29 cellular contexts compared by ENCODE assay signal in the genomic region with DNA sequence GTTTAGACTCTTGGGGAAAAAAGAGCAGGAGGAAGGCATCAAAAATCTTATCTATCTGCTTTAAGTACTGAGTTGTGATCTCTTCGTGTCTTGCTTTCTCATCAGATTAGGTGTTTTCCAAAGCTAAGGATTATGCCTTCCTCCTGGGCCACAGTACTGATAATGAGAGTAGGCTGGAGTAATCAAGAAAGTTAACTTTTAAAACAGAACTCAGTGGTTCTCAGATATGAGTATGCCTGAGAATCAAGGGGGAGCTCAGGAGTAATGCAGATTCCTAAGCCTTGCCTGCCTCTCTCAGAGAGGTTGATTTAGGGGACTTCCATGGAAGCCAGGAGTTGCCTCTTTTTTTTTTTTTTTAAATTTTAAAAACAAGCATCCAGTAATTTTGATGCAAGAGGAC. TPM values are rescaled to one million over a fixed set of nuclear protein-coding genes. Genes with fewer than 3 reads are reported as not detected.
DNase-seq lines count a peak whose midpoint lies in the region; ATAC-seq, FAIRE-seq and TF ChIP-seq lines count a peak whose summit lies in the region.
"Had no signal": no experiment of that assay in that cellular context is flagged by ENCODE, and none has a peak within 500 bp of the region (broad histone marks: within the 10 kb centered on the region; RNA-seq: fewer than 3 reads in every experiment).

No MANE protein-coding gene starts in this region.

- no peaks in the 10 kb centered on the region for H3K4me1 Mint-ChIP-seq in activated T-cell treated with anti-CD3 and anti-CD28 coated beads, Interleukin-2, amount 50 U/mL, for 4 hours (ENCODE audit: low read depth)
- no peaks in the 10 kb centered on the region for H3K4me1 Mint-ChIP-seq in stimulated activated naive CD8-positive, alpha-beta T cell treated with anti-CD3 and anti-CD28 coated beads, Interleukin-15, amount 100 ng/mL, for 72 hours

- no peak for TF ChIP-seq EP300 in H1 (IDR thresholded peaks at IDR 0.05; ENCODE audit: borderline replicate concordance in 1 of 2, low read depth in 2 of 2, low read length in 2 of 2)

- H3K9me3 ChIP-seq in H1 (ENCODE audit: insufficient read depth in 2 of 2, low read depth in 1 of 2, low read length in 1 of 2) (no peaks in the 10 kb centered on the region), GM23248 (ENCODE audit: low read depth) (no peaks in the 10 kb centered on the region)
- H3K9me3 ChIP-seq: MG63, SJSA1 had no signal

- H3K4me3 Mint-ChIP-seq in activated T-cell treated with anti-CD3 and anti-CD28 coated beads, Interleukin-2, amount 50 U/mL, for 4 hours, result no peak overlapping the region
- H3K4me3 Mint-ChIP-seq in stimulated activated naive CD8-positive, alpha-beta T cell treated with anti-CD3 and anti-CD28 coated beads, Interleukin-15, amount 100 ng/mL, for 72 hours, result no peak overlapping the region
- H3K4me3 Mint-ChIP-seq: CD8-positive, alpha-beta T cell had no signal

- H3K27me3 ChIP-seq in H1 (replicated peaks in 1 of 4; ENCODE audit: control insufficient read depth in 3 of 4, extremely low read depth in 1 of 4, insufficient read depth in 3 of 4, low read length in 3 of 4) (no peaks in the 10 kb centered on the region), GM23248 (replicated peaks; ENCODE audit: insufficient read depth) (no peaks in the 10 kb centered on the region)
- H3K27me3 ChIP-seq: MG63, SJSA1 had no signal

- no peak overlapping the region for H4K8ac ChIP-seq in H1 (ENCODE audit: extremely low read depth, insufficient read depth, low read length)

- no peaks in the 10 kb centered on the region; the same call in 1 of the 2 replicates for H3K23me2 ChIP-seq in H1 (ENCODE audit: low read depth, low read length)

- H2BK5ac ChIP-seq in H1 (ENCODE audit: low read depth, low read length), result no peak overlapping the region

- no peaks in the 10 kb centered on the region for H3K4me1 ChIP-seq in H1 (replicated peaks in 1 of 4; ENCODE audit: control insufficient read depth in 3 of 4, insufficient read depth in 4 of 4, low read length in 3 of 4)
- H3K4me1 ChIP-seq in GM23248 (ENCODE audit: insufficient read depth), result no peaks in the 10 kb centered on the region
- H3K4me1 ChIP-seq: SJSA1 had no signal

- H4K5ac ChIP-seq in H1 (ENCODE audit: insufficient read length, low read depth, low read length), result no peak overlapping the region

- 50% methylated on average over 1 of the region's 1 CpG; no CpG with 5 or more reads in 1 of the 2 experiments for WGBS in H1 (ENCODE audit: extremely low coverage in 1 of 2, insufficient coverage in 1 of 2, insufficient read length in 1 of 2, insufficient replicate concordance in 2 of 2, low coverage in 1 of 2, low lambda C conversion rate in 2 of 2, missing lambda C conversion rate in 1 of 2), 2 experiments
- 53 to 55% methylated on average over 1 of the region's 1 CpG for WGBS in GM23248 (ENCODE audit: low coverage in 1 of 2, low lambda C conversion rate in 2 of 2, missing lambda C conversion rate in 2 of 2), 2 experiments

- POLR2A ChIA-PET in H1 (lab: Charles Lee; ENCODE audit: partially characterized antibody), result interaction anchor here (1.0 kb wide), 1 partner anchor 10 kb away, joined by 3 read pairs; no protein-coding TSS in a partner anchor

- H2BK15ac ChIP-seq in H1 (ENCODE audit: low read length), result no peak overlapping the region

- H3K23ac ChIP-seq in H1 (ENCODE audit: insufficient read length), result no peak overlapping the region

- H3K36me3 ChIP-seq in H1 (ENCODE audit: control insufficient read depth in 2 of 4, insufficient read depth in 4 of 4, low read length in 3 of 4) (no peaks in the 10 kb centered on the region), GM23248 (ENCODE audit: low read depth) (peaks cover 10% of the 10 kb centered on the region; the same call in 1 of the 2 replicates)

- no peaks in the 10 kb centered on the region for H4K20me1 ChIP-seq in H1 (replicated peaks in 1 of 2; ENCODE audit: control insufficient read depth in 1 of 2, insufficient read depth in 2 of 2, low read length in 2 of 2)
- H4K20me1 ChIP-seq in GM23248 (ENCODE audit: insufficient read depth), result no peaks in the 10 kb centered on the region

- no peaks in the 10 kb centered on the region for H3K27me3 Mint-ChIP-seq in activated T-cell treated with anti-CD3 and anti-CD28 coated beads, Interleukin-2, amount 50 U/mL, for 4 hours (ENCODE audit: low read depth)
- no peaks in the 10 kb centered on the region for H3K27me3 Mint-ChIP-seq in stimulated activated naive CD8-positive, alpha-beta T cell treated with anti-CD3 and anti-CD28 coated beads, Interleukin-15, amount 100 ng/mL, for 72 hours

- no peak overlapping the region for H3K56ac ChIP-seq in H1 (replicated peaks; ENCODE audit: insufficient read length, low read depth, low read length)

- ATAC-seq in activated T-cell treated with anti-CD3 and anti-CD28 coated beads, Interleukin-2, amount 50 U/mL, for 4 hours, result peak; percentile 58 to 62
- peak; percentile 88 for ATAC-seq in stimulated activated naive CD8-positive, alpha-beta T cell treated with anti-CD3 and anti-CD28 coated beads, Interleukin-15, amount 100 ng/mL, for 72 hours
- ATAC-seq: CD8-positive, alpha-beta T cell; HepG2; K562; Right ventricle myocardium inferior had no signal

- H3K36me3 Mint-ChIP-seq in activated T-cell treated with anti-CD3 and anti-CD28 coated beads, Interleukin-2, amount 50 U/mL, for 4 hours (ENCODE audit: insufficient read depth), result peaks cover 11% of the 10 kb centered on the region

- H3K9me2 ChIP-seq in GM23248 (ENCODE audit: insufficient read depth), result no peaks in the 10 kb centered on the region

- H3K14ac ChIP-seq in H1 (ENCODE audit: insufficient read length), result no peak overlapping the region

- H2AFZ ChIP-seq in H1 (ENCODE audit: low read length) (0 out of 2 replicates have a peak overlapping the region, but pooled peaks have one; percentile 34), GM23248 (no peak overlapping the region)

- H2BK20ac ChIP-seq in H1 (ENCODE audit: low read length), result no peak overlapping the region

- no peak overlapping the region for H3K27ac Mint-ChIP-seq in stimulated activated naive CD8-positive, alpha-beta T cell treated with anti-CD3 and anti-CD28 coated beads, Interleukin-15, amount 100 ng/mL, for 72 hours
- H3K27ac Mint-ChIP-seq: CD8-positive, alpha-beta T cell had no signal

- no peak overlapping the region for H3K4me3 ChIP-seq in H1 (ENCODE audit: extremely low read depth in 1 of 4, insufficient read depth in 2 of 4, low read depth in 3 of 4, low read length in 4 of 4)
- H3K4me3 ChIP-seq in GM23248, result no peak overlapping the region
- H3K4me3 ChIP-seq: K562, MG63, SJSA1 had no signal

- H3K18ac ChIP-seq in H1 (ENCODE audit: extremely low read depth, low read length), result no peak overlapping the region

- TF ChIP-seq RAD21 in H1 (IDR thresholded peaks at IDR 0.05 in 1 of 2, conservative IDR thresholded peaks at IDR 0.05 in 1 of 2; ENCODE audit: low read depth in 2 of 2, low read length in 2 of 2), result no peak

- no peaks in the 10 kb centered on the region for H3K9me3 Mint-ChIP-seq in activated T-cell treated with anti-CD3 and anti-CD28 coated beads, Interleukin-2, amount 50 U/mL, for 4 hours
- H3K9me3 Mint-ChIP-seq in stimulated activated naive CD8-positive, alpha-beta T cell treated with anti-CD3 and anti-CD28 coated beads, Interleukin-15, amount 100 ng/mL, for 72 hours, result no peaks in the 10 kb centered on the region
- H3K9me3 Mint-ChIP-seq: CD8-positive, alpha-beta T cell had no signal

- CTCF ChIA-PET in H1 (lab: Charles Lee; ENCODE audit: partially characterized antibody), result interaction anchor here (8.8 kb wide), 1 partner anchor 10 kb away, joined by 47 read pairs; no protein-coding TSS in a partner anchor

- H3F3A ChIP-seq in GM23248 (ENCODE audit: insufficient read depth), result no peaks in the 10 kb centered on the region; the same call in 1 of the 2 replicates

- no peak overlapping the region for H2BK12ac ChIP-seq in H1 (ENCODE audit: low read depth, low read length)

- H3K9ac ChIP-seq in H1 (replicated peaks in 1 of 4; ENCODE audit: extremely low read depth in 1 of 4, low read depth in 3 of 4, low read length in 3 of 4) (no peak overlapping the region), GM23248 (no peak overlapping the region)

- no peak for TF ChIP-seq CTCF in GM20000 (IDR thresholded peaks at IDR 0.05; ENCODE audit: extremely low read depth, missing control alignments)
- TF ChIP-seq CTCF in H1 (IDR thresholded peaks at IDR 0.05; ENCODE audit: control extremely low read depth in 1 of 3, insufficient read depth in 1 of 3, low read depth in 1 of 3, low read length in 3 of 3), result no peak

- H4K91ac ChIP-seq in H1 (replicated peaks; ENCODE audit: insufficient read length, low read length), result no peak overlapping the region

- H2BK120ac ChIP-seq in H1 (replicated peaks; ENCODE audit: low read depth, low read length), result no peak overlapping the region

- no peak overlapping the region for H2AK5ac ChIP-seq in H1 (ENCODE audit: low read depth, low read length)

- no peaks in the 10 kb centered on the region for H3K79me1 ChIP-seq in H1 (ENCODE audit: low read depth, low read length)

- in situ Hi-C loops in GM23248 (cut with MboI), result no loop called here

- no peak for FAIRE-seq in H1 (lab: Jason Lieb, UNC)
- FAIRE-seq: HepG2, K562 had no signal

- no peak for DNase-seq in activated T-cell treated with anti-CD3 and anti-CD28 coated beads, Interleukin-2, amount 50 U/mL, for 4 hours
- no peak for DNase-seq in activated T-cell treated with anti-CD3 and anti-CD28 coated beads for 4 hours
- peak; percentile 5 for DNase-seq in GM20000 (ENCODE audit: low spot score)
- DNase-seq in H1 (ENCODE audit: low read depth in 1 of 2, low spot score in 2 of 2), result no peak
- no peak for DNase-seq in stimulated activated naive CD8-positive, alpha-beta T cell treated with anti-CD3 and anti-CD28 coated beads, Interleukin-15, amount 100 ng/mL, for 72 hours
- no peak for DNase-seq in cerebellar nuclear complex (lab: John Stamatoyannopoulos, UW)
- no peak for DNase-seq in GM23248
- DNase-seq in NCI-H1694 (lab: John Stamatoyannopoulos, UW), result no peak
- DNase-seq: AML-193; C1 segment of cervical spinal cord; Calu3; CD8-positive, alpha-beta T cell; DMS153; MG63; NCI-H1048; NCI-H1417 treated with DMSO at 0.1 percent for 48 hours; NCI-H187 treated with DMSO at 0.1 percent for 48 hours; NCI-H2107; NCI-H446 treated with DMSO at 0.1 percent for 48 hours; NCI-H526 treated with DMSO at 0.1 percent for 48 hours had no signal

- H3K4me2 ChIP-seq in H1 (ENCODE audit: insufficient read depth in 1 of 2, low read depth in 2 of 2, low read length in 2 of 2), result no peak overlapping the region
- H3K4me2 ChIP-seq in GM23248 (ENCODE audit: unreplicated experiment), result no peak overlapping the region

- H3K27ac ChIP-seq in H1 (ENCODE audit: low read depth, low read length) (no peak overlapping the region), GM23248 (no peak overlapping the region)
- H3K27ac ChIP-seq: SJSA1 had no signal

- no peak for TF ChIP-seq POLR2A in H1 (IDR thresholded peaks at IDR 0.05; ENCODE audit: control extremely low read depth in 1 of 2, low read depth in 2 of 2, low read length in 2 of 2)

- no peaks in the 10 kb centered on the region for H3K79me2 ChIP-seq in H1 (ENCODE audit: control insufficient read depth in 1 of 2, insufficient read depth in 2 of 2, low read length in 2 of 2)
- no peaks in the 10 kb centered on the region for H3K79me2 ChIP-seq in GM23248 (ENCODE audit: insufficient read depth)

- no peak overlapping the region for H3K4ac ChIP-seq in H1 (replicated peaks; ENCODE audit: insufficient read length, low read depth, low read length)

RNA-seq across cellular contexts. Expression of gene CDADC1, which starts 23.5 kb away (rescaled TPM):
- 10 to 100 TPM in 1 of 3 donors, 1 to 10 TPM in 2; 7.0 to 10.7 (median 7.9) TPM for total RNA-seq in activated T-cell treated with anti-CD3 and anti-CD28 coated beads, Interleukin-2, amount 50 U/mL, for 4 hours
- 2.7 and 6.5 TPM in 2 replicates for total RNA-seq in H1 (2021; fragmentation: NEBNext Ultra II Directional; extraction: Animal tissue kit (Norgen Biotek cat#: 25700))
- 0.98 and 1.3 TPM in 2 replicates for polyA plus RNA-seq in H1 (2011; rRNA removed)
- polyA plus RNA-seq in H1 (2011; cell fraction: cytosol; rRNA removed), result 2.1 TPM
- polyA plus RNA-seq in H1 (2011; cell fraction: nucleus; rRNA removed), result 2.2 TPM
- 2.8 to 6.3 TPM (median 3.3 TPM) in 4 replicates for polyA plus RNA-seq in H1 (2012, experiment 1 of 2)
- 7.4 TPM for polyA plus RNA-seq in H1 (2012, experiment 2 of 2)
- polyA plus RNA-seq in H1 (2013, experiment 1 of 2), result 4.0 TPM
- 3.5 TPM for polyA plus RNA-seq in H1 (2013, experiment 2 of 2)
- polyA minus RNA-seq in H1 (2011; rRNA and poly(A)+ RNA removed), result 0.93 and 1.7 TPM in 2 replicates
- 1.8 TPM for polyA minus RNA-seq in H1 (2011; cell fraction: cytosol; rRNA and poly(A)+ RNA removed)
- polyA minus RNA-seq in H1 (2011; cell fraction: nucleus; rRNA and poly(A)+ RNA removed), result 3.1 TPM
- total RNA-seq in GM23248 (2014; rRNA removed; shearing (Covaris generic)), result 1.8 and 8.7 TPM in 2 replicates
- polyA plus RNA-seq in GM23248 (2016; fragmentation: Nextera tagmentation; extraction: Ambion mirVana), result 12.6 and 13.7 TPM in 2 replicates

RNA-seq across cellular contexts. Expression of gene MLNR, which starts 51.1 kb away (rescaled TPM):
- total RNA-seq in activated T-cell treated with anti-CD3 and anti-CD28 coated beads, Interleukin-2, amount 50 U/mL, for 4 hours, result not detected
- total RNA-seq in H1 (2021; fragmentation: NEBNext Ultra II Directional; extraction: Animal tissue kit (Norgen Biotek cat#: 25700)), result 0.24 TPM in 1 of 2 replicates, not detected in the other
- polyA plus RNA-seq in H1 (2011; rRNA removed), result 0.29 and 0.69 TPM in 2 replicates
- polyA plus RNA-seq in H1 (2011; cell fraction: cytosol; rRNA removed), result 0.16 TPM
- 0.30 TPM for polyA plus RNA-seq in H1 (2011; cell fraction: nucleus; rRNA removed)
- polyA plus RNA-seq in H1 (2012, experiment 1 of 2), result 0.13 to 0.24 TPM in 2 of 4 replicates, not detected in the others
- polyA plus RNA-seq in H1 (2012, experiment 2 of 2), result not detected
- polyA plus RNA-seq in H1 (2013, experiment 1 of 2), result 0.26 TPM
- 0.20 TPM for polyA plus RNA-seq in H1 (2013, experiment 2 of 2)
- polyA minus RNA-seq in H1 (2011; rRNA and poly(A)+ RNA removed), result 0.16 and 0.20 TPM in 2 replicates
- polyA minus RNA-seq in H1 (2011; cell fraction: cytosol; rRNA and poly(A)+ RNA removed), result not detected
- 1.2 TPM for polyA minus RNA-seq in H1 (2011; cell fraction: nucleus; rRNA and poly(A)+ RNA removed)
- not detected in 2 replicates for total RNA-seq in GM23248 (2014; rRNA removed; shearing (Covaris generic))
- not detected in 2 replicates for polyA plus RNA-seq in GM23248 (2016; fragmentation: Nextera tagmentation; extraction: Ambion mirVana)
- total RNA-seq: A172; CD8-positive, alpha-beta T cell; G401; H4; K562; LHCN-M2; Right ventricle myocardium inferior; SJSA1 had no signal
- polyA plus RNA-seq: AG04450, HepG2, K562 had no signal
